8 cellular contexts compared by ENCODE assay signal in genomic region chr2:85355073-85355410, GRCh38. TPM values are rescaled to one million over a fixed set of nuclear protein-coding genes. Genes with fewer than 3 reads are reported as not detected.
DNase-seq lines count a peak whose midpoint lies in the region; ATAC-seq and TF ChIP-seq lines count a peak whose summit lies in the region.

No MANE protein-coding gene starts in this region.

- in situ Hi-C loops in IMR-90 (cut with MboI; ENCODE audit: low sequenced_read_pairs) = no loop called here

- TF ChIP-seq POLR2A in IMR-90 (IDR thresholded peaks at IDR 0.05; ENCODE audit: low read depth, low read length) = no peak

- H3K4me1 Mint-ChIP-seq in activated T-cell treated with anti-CD3 and anti-CD28 coated beads, Interleukin-2, amount 50 U/mL, for 4 hours (ENCODE audit: low read depth) = peaks cover 43% of the 10 kb centered on the region
- peaks cover 28 to 32% of the 10 kb centered on the region in 2 donors for H3K4me1 Mint-ChIP-seq in natural killer cell treated with Interleukin-12 subunit alpha and Interleukin-12 subunit beta and Interleukin-15 and Interleukin-18, amount 100 ng/mL, for 72 hours (ENCODE audit: low read depth in 2 of 2)

- dilution Hi-C loops in IMR-90 (cut with HindIII; ENCODE audit: low sequenced_read_pairs, unreplicated experiment) = no loop called here

- H3K27me3 Mint-ChIP-seq in activated T-cell treated with anti-CD3 and anti-CD28 coated beads, Interleukin-2, amount 50 U/mL, for 4 hours (ENCODE audit: low read depth) = no peaks in the 10 kb centered on the region
- H3K27me3 Mint-ChIP-seq in natural killer cell treated with Interleukin-12 subunit alpha and Interleukin-12 subunit beta and Interleukin-15 and Interleukin-18, amount 100 ng/mL, for 72 hours = no peaks in the 10 kb centered on the region

- no peaks in the 10 kb centered on the region for H3K9me3 ChIP-seq in IMR-90 (ENCODE audit: control insufficient read depth, insufficient read depth, low read length)

- H3K27ac ChIP-seq in IMR-90 (ENCODE audit: insufficient read depth, low read length) (peak overlapping the region; percentile 87), coronary artery (peak overlapping the region; percentile 67 to 94)

- peak overlapping the region; percentile 88 to 99 for H4K8ac ChIP-seq in IMR-90 (ENCODE audit: low read depth in 2 of 2, low read length in 2 of 2)

- peak overlapping the region; percentile 87 for H3K4me2 ChIP-seq in IMR-90 (ENCODE audit: low read depth, low read length)

- H3K18ac ChIP-seq in IMR-90 (ENCODE audit: low read depth, low read length) = peak overlapping the region; percentile 77; the same call in 1 of the 2 replicates

- no peak for DNase-seq in activated T-cell treated with anti-CD3 and anti-CD28 coated beads, Interleukin-2, amount 50 U/mL, for 4 hours
- DNase-seq in activated T-cell treated with anti-CD3 and anti-CD28 coated beads, Interleukin-2, amount 50 U/mL, for 1 hour = no peak
- no peak for DNase-seq in IMR-90
- DNase-seq in coronary artery (ENCODE audit: low spot score) = no peak
- no peak for DNase-seq in natural killer cell treated with Interleukin-12 subunit alpha and Interleukin-12 subunit beta and Interleukin-15 and Interleukin-18, amount 100 ng/mL, for 72 hours (ENCODE audit: low spot score)
- no peak for DNase-seq in NCI-H1105 treated with DMSO at 0.1 percent for 48 hours (lab: John Stamatoyannopoulos, UW)
- DNase-seq in cerebellum (ENCODE audit: low spot score) = no peak

- H3K23ac ChIP-seq in IMR-90 (ENCODE audit: low read depth, low read length) = peak overlapping the region; percentile 97

- H2BK120ac ChIP-seq in IMR-90 (ENCODE audit: low read depth, low read length) = 0 out of 2 replicates have a peak overlapping the region, but pooled peaks have one; percentile 62

- no peaks in the 10 kb centered on the region for H3K27me3 ChIP-seq in IMR-90 (ENCODE audit: control insufficient read depth, insufficient read depth, low read length)

- peak overlapping the region; percentile 97 for H3K4ac ChIP-seq in IMR-90 (ENCODE audit: low read depth, low read length)

- 23% methylated on average over 3 of the region's 10 CpGs; no CpG with 5 or more reads in 1 of the 2 experiments for WGBS in IMR-90 (ENCODE audit: extremely low coverage in 2 of 2, insufficient read length in 1 of 2), 2 experiments

- peak overlapping the region; percentile 98 for H3K4me3 Mint-ChIP-seq in activated T-cell treated with anti-CD3 and anti-CD28 coated beads, Interleukin-2, amount 50 U/mL, for 4 hours
- peak overlapping the region; percentile 99 for H3K4me3 Mint-ChIP-seq in natural killer cell treated with Interleukin-12 subunit alpha and Interleukin-12 subunit beta and Interleukin-15 and Interleukin-18, amount 100 ng/mL, for 72 hours

- peaks cover 16% of the 10 kb centered on the region for H3K9me1 ChIP-seq in IMR-90 (ENCODE audit: insufficient read depth, low read length)

- peak overlapping the region; percentile 84 for H4K91ac ChIP-seq in IMR-90 (ENCODE audit: insufficient read depth, low read depth, low read length)

- peak overlapping the region; percentile 98 for H2AFZ ChIP-seq in IMR-90 (replicated peaks; ENCODE audit: low read length, poor library complexity)

- no TSS peak for BruUV-seq in IMR-90 (replicated peaks; lab: Mats Ljungman, UMichigan)

- H3K9me3 Mint-ChIP-seq in activated T-cell treated with anti-CD3 and anti-CD28 coated beads, Interleukin-2, amount 50 U/mL, for 4 hours = no peaks in the 10 kb centered on the region
- H3K9me3 Mint-ChIP-seq in natural killer cell treated with Interleukin-12 subunit alpha and Interleukin-12 subunit beta and Interleukin-15 and Interleukin-18, amount 100 ng/mL, for 72 hours = no peaks in the 10 kb centered on the region

- peak overlapping the region; percentile 90 for H2AK5ac ChIP-seq in IMR-90 (ENCODE audit: low read depth, low read length)

- peaks cover 6% of the 10 kb centered on the region for H3K4me1 ChIP-seq in IMR-90 (ENCODE audit: control insufficient read depth, insufficient read depth, low read length)

- POLR2A ChIA-PET in IMR-90 (lab: Charles Lee; ENCODE audit: unreplicated experiment) = interaction anchor here (0.6 to 1.2 kb wide), 3 partner anchors 22 to 245 kb away, joined by 3 to 6 read pairs (median 4); partner anchors contain the start of gene TGOLN2

- CTCF ChIA-PET in IMR-90 (lab: Yijun Ruan, JAX) = interaction anchor here (0.9 kb wide), 1 partner anchor 10 kb away, joined by 3 read pairs; no protein-coding TSS in a partner anchor

- peak overlapping the region; percentile 90 for H3K56ac ChIP-seq in IMR-90 (ENCODE audit: extremely low read depth, insufficient read depth, low read length)

- TF ChIP-seq CTCF in IMR-90 (conservative IDR thresholded peaks at IDR 0.05; ENCODE audit: low read depth, low read length) = no peak
- no peak for TF ChIP-seq CTCF in coronary artery (IDR thresholded peaks at IDR 0.05)

- H3K9ac ChIP-seq in IMR-90 (ENCODE audit: low read depth, low read length) = peak overlapping the region; percentile 96

- peak overlapping the region; percentile 98 for H3K14ac ChIP-seq in IMR-90 (replicated peaks; ENCODE audit: low read depth, low read length)

- 0 out of 3 replicates have a peak overlapping the region, but pooled peaks have one; percentile 31 for H2BK15ac ChIP-seq in IMR-90 (ENCODE audit: low read depth, low read length)

- H2BK5ac ChIP-seq in IMR-90 (ENCODE audit: low read depth, low read length, poor library complexity, severe bottlenecking) = peak overlapping the region; percentile 89

- H2BK20ac ChIP-seq in IMR-90 (ENCODE audit: low read depth, low read length) = no peak overlapping the region

- ATAC-seq in activated T-cell treated with anti-CD3 and anti-CD28 coated beads, Interleukin-2, amount 50 U/mL, for 4 hours = peak in 1 of 2 donors; percentile 18
- no peak for ATAC-seq in IMR-90 (ENCODE audit: low read depth)
- ATAC-seq in natural killer cell treated with Interleukin-12 subunit alpha and Interleukin-12 subunit beta and Interleukin-15 and Interleukin-18, amount 100 ng/mL, for 72 hours = no peak
- no peak for ATAC-seq in HG03175 (IDR thresholded peaks at IDR 0.05; ENCODE audit: unreplicated experiment)

- peak overlapping the region; percentile 84 for H4K5ac ChIP-seq in IMR-90 (ENCODE audit: low read depth, low read length)

- H3K27ac Mint-ChIP-seq in natural killer cell treated with Interleukin-12 subunit alpha and Interleukin-12 subunit beta and Interleukin-15 and Interleukin-18, amount 100 ng/mL, for 72 hours = peak overlapping the region; percentile 91 to 97

- intact Hi-C loops in IMR-90 (cut with micrococcal nuclease) = loop anchor here (2.0 kb wide), 1 partner anchor 58 kb away; no protein-coding TSS in a partner anchor

- peak overlapping the region; percentile 94 for H2AK9ac ChIP-seq in IMR-90 (replicated peaks; ENCODE audit: low read depth, low read length, poor library complexity)

- H3K36me3 ChIP-seq in IMR-90 (ENCODE audit: control insufficient read depth, insufficient read depth, low read length) = peaks cover 26% of the 10 kb centered on the region

- peaks cover 34% of the 10 kb centered on the region for H3K36me3 Mint-ChIP-seq in activated T-cell treated with anti-CD3 and anti-CD28 coated beads, Interleukin-2, amount 50 U/mL, for 4 hours (ENCODE audit: insufficient read depth)
- peaks cover 10% of the 10 kb centered on the region for H3K36me3 Mint-ChIP-seq in natural killer cell treated with Interleukin-12 subunit alpha and Interleukin-12 subunit beta and Interleukin-15 and Interleukin-18, amount 100 ng/mL, for 72 hours

- H3K4me3 ChIP-seq in IMR-90 (ENCODE audit: insufficient read depth, low read depth, low read length) (peak overlapping the region; percentile 64), coronary artery (peak overlapping the region; percentile 92)

- no peak for TF ChIP-seq RAD21 in IMR-90 (IDR thresholded peaks at IDR 0.05; ENCODE audit: low read length)

- peaks cover 35 to 54% of the 10 kb centered on the region in 2 experiments for H3K79me1 ChIP-seq in IMR-90 (ENCODE audit: low read depth in 1 of 2, low read length in 2 of 2)

- no peaks in the 10 kb centered on the region for H4K20me1 ChIP-seq in IMR-90 (ENCODE audit: insufficient read depth, low read length)

RNA-seq across cellular contexts. Expression of gene ELMOD3, which starts 0.5 kb away (rescaled TPM):
- 1 to 10 TPM; 5.5 to 9.9 (median 8.8) TPM for total RNA-seq in activated T-cell treated with anti-CD3 and anti-CD28 coated beads, Interleukin-2, amount 50 U/mL, for 4 hours
- total RNA-seq in IMR-90 (2012; rRNA removed) (10.8 and 13.1 TPM in 2 replicates), cerebellum (24.8 TPM)
- polyA plus RNA-seq in IMR-90 (2012; rRNA removed) = 19.2 and 20.7 TPM in 2 replicates
- polyA plus RNA-seq in IMR-90 (2012; cell fraction: cytosol; rRNA removed) = 6.6 and 7.8 TPM in 2 replicates
- polyA plus RNA-seq in IMR-90 (2012; cell fraction: nucleus; rRNA removed; ENCODE audit: low replicate concordance) = 72.0 and 88.6 TPM in 2 replicates
- 10 to 100 TPM; 19.8 to 19.9 TPM for total RNA-seq in natural killer cell treated with Interleukin-12 subunit alpha and Interleukin-12 subunit beta and Interleukin-15 and Interleukin-18, amount 100 ng/mL, for 72 hours

RNA-seq across cellular contexts. Expression of gene RETSAT, which starts 0.7 kb away (rescaled TPM):
- total RNA-seq in activated T-cell treated with anti-CD3 and anti-CD28 coated beads, Interleukin-2, amount 50 U/mL, for 4 hours = 10 to 100 TPM; 16.0 to 18.6 (median 16.2) TPM
- total RNA-seq in IMR-90 (2012; rRNA removed) (25.0 and 32.3 TPM in 2 replicates), cerebellum (16.0 TPM)
- 22.8 and 25.6 TPM in 2 replicates for polyA plus RNA-seq in IMR-90 (2012; rRNA removed)
- polyA plus RNA-seq in IMR-90 (2012; cell fraction: cytosol; rRNA removed) = 12.7 and 18.2 TPM in 2 replicates
- 30.4 and 42.7 TPM in 2 replicates for polyA plus RNA-seq in IMR-90 (2012; cell fraction: nucleus; rRNA removed; ENCODE audit: low replicate concordance)
- total RNA-seq in natural killer cell treated with Interleukin-12 subunit alpha and Interleukin-12 subunit beta and Interleukin-15 and Interleukin-18, amount 100 ng/mL, for 72 hours = 10 to 100 TPM; 25.5 to 32.7 TPM

RNA-seq across cellular contexts. Expression of gene TGOLN2, which starts 27.3 kb away (rescaled TPM):
- 10 to 100 TPM; 93.8 to 99.6 (median 98.1) TPM for total RNA-seq in activated T-cell treated with anti-CD3 and anti-CD28 coated beads, Interleukin-2, amount 50 U/mL, for 4 hours
- total RNA-seq in IMR-90 (2012; rRNA removed) (57.7 and 61.7 TPM in 2 replicates), cerebellum (39.5 TPM)
- polyA plus RNA-seq in IMR-90 (2012; rRNA removed) = 92.3 and 94.2 TPM in 2 replicates
- polyA plus RNA-seq in IMR-90 (2012; cell fraction: cytosol; rRNA removed) = 65.8 and 82.6 TPM in 2 replicates
- 27.8 and 83.8 TPM in 2 replicates for polyA plus RNA-seq in IMR-90 (2012; cell fraction: nucleus; rRNA removed; ENCODE audit: low replicate concordance)
- total RNA-seq in natural killer cell treated with Interleukin-12 subunit alpha and Interleukin-12 subunit beta and Interleukin-15 and Interleukin-18, amount 100 ng/mL, for 72 hours = 100 to 1,000 TPM; 133 to 174 TPM

RNA-seq across cellular contexts. Expression of gene CAPG, which starts 55.1 kb away (rescaled TPM):
- total RNA-seq in activated T-cell treated with anti-CD3 and anti-CD28 coated beads, Interleukin-2, amount 50 U/mL, for 4 hours = 10 to 100 TPM in 1 of 3 donors, 1 to 10 TPM in 2; 9.1 to 10.9 (median 9.5) TPM
- total RNA-seq in IMR-90 (2012; rRNA removed) (53.3 and 79.9 TPM in 2 replicates), cerebellum (6.3 TPM)
- 98.3 and 122 TPM in 2 replicates for polyA plus RNA-seq in IMR-90 (2012; rRNA removed)
- 106 and 143 TPM in 2 replicates for polyA plus RNA-seq in IMR-90 (2012; cell fraction: cytosol; rRNA removed)
- polyA plus RNA-seq in IMR-90 (2012; cell fraction: nucleus; rRNA removed; ENCODE audit: low replicate concordance) = 43.3 and 75.0 TPM in 2 replicates
- total RNA-seq in natural killer cell treated with Interleukin-12 subunit alpha and Interleukin-12 subunit beta and Interleukin-15 and Interleukin-18, amount 100 ng/mL, for 72 hours = 10 to 100 TPM in 1 of 2 donors, 1 to 10 TPM in 1; 8.4 to 12.9 TPM
